8 cellular contexts compared by ENCODE assay signal in genomic region chr15:50764331-50765201, GRCh38. TPM values are rescaled to one million over a fixed set of nuclear protein-coding genes. Genes with fewer than 3 reads are reported as not detected.
DNase-seq lines count a peak whose midpoint lies in the region; ATAC-seq, FAIRE-seq and TF ChIP-seq lines count a peak whose summit lies in the region.

No MANE protein-coding gene starts in this region.

- CTCF ChIA-PET in T-cell (lab: Charles Lee): interaction anchor here in 1 of 2 donors (0.6 to 1.6 kb wide), 4 partner anchors 9 to 114 kb away, joined by 3 to 8 read pairs (median 4); no protein-coding TSS in a partner anchor
- CTCF ChIA-PET in H1 (lab: Charles Lee; ENCODE audit: partially characterized antibody): interaction anchor here (0.7 kb wide), 1 partner anchor 8 kb away, joined by 3 read pairs; no protein-coding TSS in a partner anchor

- H2BK120ac ChIP-seq in H1 (replicated peaks; ENCODE audit: low read depth, low read length): no peak overlapping the region

- ATAC-seq in T-cell (replicated peaks in 1 of 4): peak in 3 of 4 experiments; percentile 4 to 13 (median 9)

- no peak overlapping the region for H3K56ac ChIP-seq in H1 (replicated peaks; ENCODE audit: insufficient read length, low read depth, low read length)

- TF ChIP-seq POLR2A in H1 (IDR thresholded peaks at IDR 0.05; ENCODE audit: control extremely low read depth in 1 of 2, low read depth in 2 of 2, low read length in 2 of 2): no peak

- no peak for TF ChIP-seq EP300 in H1 (IDR thresholded peaks at IDR 0.05; ENCODE audit: borderline replicate concordance in 1 of 2, low read depth in 2 of 2, low read length in 2 of 2)

- H3K4me1 Mint-ChIP-seq in HFFc6 (ENCODE audit: low read depth) (peaks cover 51% of the 10 kb centered on the region), T-cell (peaks cover 50 to 62% (median 60%) of the 10 kb centered on the region in 3 donors)

- H4K20me1 ChIP-seq in H1 (replicated peaks in 1 of 2; ENCODE audit: control insufficient read depth in 1 of 2, insufficient read depth in 2 of 2, low read length in 2 of 2): no peaks in the 10 kb centered on the region

- no peak overlapping the region for H2BK5ac ChIP-seq in H1 (ENCODE audit: low read depth, low read length)

- no peak overlapping the region for H3K14ac ChIP-seq in H1 (ENCODE audit: insufficient read length)

- 0 out of 2 replicates have a peak overlapping the region, but pooled peaks have one; percentile 6 for H2AFZ ChIP-seq in H1 (ENCODE audit: low read length)

- peak overlapping the region; percentile 2 for H3K4ac ChIP-seq in H1 (replicated peaks; ENCODE audit: insufficient read length, low read depth, low read length)

- H3K79me1 ChIP-seq in H1 (ENCODE audit: low read depth, low read length): no peaks in the 10 kb centered on the region

- peak overlapping the region; percentile 63 to 71 for H3K4me2 ChIP-seq in H1 (ENCODE audit: insufficient read depth in 1 of 2, low read depth in 2 of 2, low read length in 2 of 2)

- no peaks in the 10 kb centered on the region for H3K27me3 ChIP-seq in H1 (replicated peaks in 1 of 4; ENCODE audit: control insufficient read depth in 3 of 4, extremely low read depth in 1 of 4, insufficient read depth in 3 of 4, low read length in 3 of 4)
- H3K27me3 ChIP-seq in muscle layer of duodenum (ENCODE audit: low read depth, low read length): no peaks in the 10 kb centered on the region

- TF ChIP-seq CTCF in HFFc6 (IDR thresholded peaks at IDR 0.05) (no peak), H1 (IDR thresholded peaks at IDR 0.05; ENCODE audit: control extremely low read depth in 1 of 3, insufficient read depth in 1 of 3, low read depth in 1 of 3, low read length in 3 of 3) (no peak)

- no peak overlapping the region for H2BK20ac ChIP-seq in H1 (ENCODE audit: low read length)

- peak overlapping the region; percentile 96 for H3K4me3 Mint-ChIP-seq in HFFc6
- H3K4me3 Mint-ChIP-seq in T-cell: peak overlapping the region; percentile 90 to 94 (median 91)

- H3K18ac ChIP-seq in H1 (ENCODE audit: extremely low read depth, low read length): no peak overlapping the region; the same call in 1 of the 2 replicates

- H3K36me3 ChIP-seq in H1 (ENCODE audit: control insufficient read depth in 2 of 4, insufficient read depth in 4 of 4, low read length in 3 of 4) (no peaks in the 10 kb centered on the region), muscle layer of duodenum (ENCODE audit: control insufficient read depth in 1 of 2, insufficient read depth in 2 of 2, low read length in 2 of 2) (no peaks in the 10 kb centered on the region)

- 20% methylated on average over 16 of the region's 16 CpGs; no CpG with 5 or more reads in 1 of the 2 experiments for whole genome bisulfite sequencing in H1 (ENCODE audit: extremely low coverage in 1 of 2, insufficient coverage in 1 of 2, insufficient read length in 1 of 2, insufficient replicate concordance in 2 of 2, low coverage in 1 of 2, low lambda C conversion rate in 2 of 2, missing lambda C conversion rate in 1 of 2), 2 experiments

- no peak for FAIRE-seq in H1 (lab: Jason Lieb, UNC)

- peaks cover 0 to 33% of the 10 kb centered on the region in 2 experiments; a peak in 3 of 4 replicates for H3K79me2 ChIP-seq in H1 (ENCODE audit: control insufficient read depth in 1 of 2, insufficient read depth in 2 of 2, low read length in 2 of 2)

- POLR2A ChIA-PET in T-cell (lab: Charles Lee) (interaction anchor here in 1 of 2 donors (0.7 to 0.9 kb wide), 3 partner anchors 13 to 416 kb away, joined by 3 to 6 read pairs (median 3); no protein-coding TSS in a partner anchor), H1 (lab: Charles Lee; ENCODE audit: partially characterized antibody) (interaction anchor here (1.1 kb wide), 1 partner anchor 145 kb away, joined by 4 read pairs; no protein-coding TSS in a partner anchor)

- H2AK5ac ChIP-seq in H1 (ENCODE audit: low read depth, low read length): no peak overlapping the region

- DNase-seq in DMS 273 (lab: John Stamatoyannopoulos, UW; ENCODE audit: unreplicated experiment) (peak; percentile 58), DMS 273 treated with DMSO at 0.1 percent for 48 hours (lab: John Stamatoyannopoulos, UW) (no peak), HFFc6 (no peak), T-cell (peak in 3 of 34 experiments; percentile 6 to 11 (median 9)), H1 (ENCODE audit: low read depth in 1 of 2, low spot score in 2 of 2) (no peak), ureter (ENCODE audit: low spot score) (peak; percentile 15), H4 (ENCODE audit: low spot score) (no peak)

- H2BK12ac ChIP-seq in H1 (ENCODE audit: low read depth, low read length): no peak overlapping the region

- H3K27ac ChIP-seq in H1 (ENCODE audit: low read depth, low read length) (peak overlapping the region; percentile 46; the same call in 1 of the 2 replicates), muscle layer of duodenum (ENCODE audit: low read length) (peak overlapping the region; percentile 98)

- H3K4me3 ChIP-seq in H1 (ENCODE audit: extremely low read depth in 1 of 4, insufficient read depth in 2 of 4, low read depth in 3 of 4, low read length in 4 of 4): peak overlapping the region; percentile 64 to 92 (median 82)
- peak overlapping the region; percentile 77 to 95 for H3K4me3 ChIP-seq in muscle layer of duodenum (ENCODE audit: low read depth in 1 of 2, low read length in 2 of 2)

- no peaks in the 10 kb centered on the region; the same call in 1 of the 2 replicates for H3K23me2 ChIP-seq in H1 (ENCODE audit: low read depth, low read length)

- H3K9me3 Mint-ChIP-seq in HFFc6: no peaks in the 10 kb centered on the region
- H3K9me3 Mint-ChIP-seq in T-cell: no peaks in the 10 kb centered on the region

- no peak for TF ChIP-seq RAD21 in H1 (IDR thresholded peaks at IDR 0.05 in 1 of 2, conservative IDR thresholded peaks at IDR 0.05 in 1 of 2; ENCODE audit: low read depth in 2 of 2, low read length in 2 of 2)

- no peak overlapping the region for H4K5ac ChIP-seq in H1 (ENCODE audit: insufficient read length, low read depth, low read length)

- H3K27me3 Mint-ChIP-seq in HFFc6 (ENCODE audit: insufficient read depth): no peaks in the 10 kb centered on the region; the same call in none of the 2 replicates
- no peaks in the 10 kb centered on the region for H3K27me3 Mint-ChIP-seq in T-cell

- no peak overlapping the region for H4K8ac ChIP-seq in H1 (ENCODE audit: extremely low read depth, insufficient read depth, low read length)

- H3K9ac ChIP-seq in H1 (replicated peaks in 1 of 4; ENCODE audit: extremely low read depth in 1 of 4, low read depth in 3 of 4, low read length in 3 of 4): peak overlapping the region in 3 of 4 experiments; percentile 44 to 84 (median 51); a peak in 6 of 7 replicates

- H3K9me3 ChIP-seq in H1 (ENCODE audit: insufficient read depth in 2 of 2, low read depth in 1 of 2, low read length in 1 of 2) (no peaks in the 10 kb centered on the region), muscle layer of duodenum (ENCODE audit: control insufficient read depth in 1 of 2, low read length in 2 of 2) (no peaks in the 10 kb centered on the region)

- H3K27ac Mint-ChIP-seq in HFFc6: peak overlapping the region; percentile 81
- peak overlapping the region; percentile 83 to 91 for H3K27ac Mint-ChIP-seq in T-cell

- H3K4me1 ChIP-seq in H1 (replicated peaks in 1 of 4; ENCODE audit: control insufficient read depth in 3 of 4, insufficient read depth in 4 of 4, low read length in 3 of 4): peaks cover 0 to 2% (median 1%) of the 10 kb centered on the region in 4 experiments; a peak in 3 of 7 replicates
- H3K4me1 ChIP-seq in muscle layer of duodenum (ENCODE audit: control insufficient read depth in 1 of 2, insufficient read depth in 2 of 2, low read length in 2 of 2): peaks cover 3 to 8% of the 10 kb centered on the region in 2 donors

- H2BK15ac ChIP-seq in H1 (ENCODE audit: low read length): no peak overlapping the region

- H4K91ac ChIP-seq in H1 (replicated peaks; ENCODE audit: insufficient read length, low read length): no peak overlapping the region

- H3K23ac ChIP-seq in H1 (ENCODE audit: insufficient read length): no peak overlapping the region

- H3K36me3 Mint-ChIP-seq in HFFc6 (ENCODE audit: low read depth) (peaks cover 10% of the 10 kb centered on the region; the same call in 1 of the 2 replicates), T-cell (peaks cover 4% of the 10 kb centered on the region)

TF ChIP-seq in H1, 55 proteins besides CTCF, POLR2A, EP300 and RAD21:
- TF ChIP-seq GABPA (IDR thresholded peaks at IDR 0.05; ENCODE audit: borderline replicate concordance, insufficient read depth, low read length): no peak
- no peak for TF ChIP-seq TAF1 (IDR thresholded peaks at IDR 0.05; ENCODE audit: low read depth, low read length)
- no peak for TF ChIP-seq HDAC2 (IDR thresholded peaks at IDR 0.05; ENCODE audit: borderline replicate concordance in 1 of 2, low read depth in 2 of 2, low read length in 2 of 2)
- no peak for TF ChIP-seq EGR1 (IDR thresholded peaks at IDR 0.05; ENCODE audit: borderline replicate concordance, low read depth, low read length)
- no peak for TF ChIP-seq RBBP5 (IDR thresholded peaks at IDR 0.05; ENCODE audit: borderline replicate concordance, low read depth, low read length)

RNA-seq across cellular contexts. Expression of gene SPPL2A, which starts 0.9 kb away (rescaled TPM):
- total RNA-seq in HFFc6 (2021; fragmentation: NEBNext Ultra II Directional; extraction: Animal tissue kit (Norgen Biotek cat#: 25700)): 100 to 1,000 TPM; 119 to 170 (median 138) TPM
- total RNA-seq in T-cell (10 to 100 TPM; 32.2 to 56.9 (median 48.8) TPM), ureter (144 TPM)
- total RNA-seq in H1 (2021; fragmentation: NEBNext Ultra II Directional; extraction: Animal tissue kit (Norgen Biotek cat#: 25700)): 50.6 and 52.9 TPM in 2 replicates
- polyA plus RNA-seq in H1 (2011; rRNA removed): 15.6 and 17.9 TPM in 2 replicates
- 14.0 TPM for polyA plus RNA-seq in H1 (2011; cell fraction: cytosol; rRNA removed)
- polyA plus RNA-seq in H1 (2011; cell fraction: nucleus; rRNA removed): 15.2 TPM
- polyA plus RNA-seq in H1 (2012, experiment 1 of 2): 16.7 to 24.4 TPM (median 20.7 TPM) in 4 replicates
- polyA plus RNA-seq in H1 (2012, experiment 2 of 2): 2.5 TPM
- 21.4 TPM for polyA plus RNA-seq in H1 (2013, experiment 1 of 2)
- 26.0 TPM for polyA plus RNA-seq in H1 (2013, experiment 2 of 2)
- polyA minus RNA-seq in H1 (2011; rRNA and poly(A)+ RNA removed): 38.2 and 57.9 TPM in 2 replicates
- 10.4 TPM for polyA minus RNA-seq in H1 (2011; cell fraction: cytosol; rRNA and poly(A)+ RNA removed)
- polyA minus RNA-seq in H1 (2011; cell fraction: nucleus; rRNA and poly(A)+ RNA removed): 30.8 TPM
- 148 and 199 TPM in 2 replicates for total RNA-seq in H4 (2014; rRNA removed; shearing (Covaris generic))

Comparison
In these comparisons a context has a peak if more than half of its experiments do, and no peak if none do; other contexts are left out.
1. DNase-seq: peak in DMS 273 (single experiment) and ureter (single experiment); none in DMS 273 treated with DMSO at 0.1 percent for 48 hours (single experiment), HFFc6 (single experiment), H1 (0 of 2) and H4 (single experiment).